11 cellular contexts compared by ENCODE assay signal in the genomic region with DNA sequence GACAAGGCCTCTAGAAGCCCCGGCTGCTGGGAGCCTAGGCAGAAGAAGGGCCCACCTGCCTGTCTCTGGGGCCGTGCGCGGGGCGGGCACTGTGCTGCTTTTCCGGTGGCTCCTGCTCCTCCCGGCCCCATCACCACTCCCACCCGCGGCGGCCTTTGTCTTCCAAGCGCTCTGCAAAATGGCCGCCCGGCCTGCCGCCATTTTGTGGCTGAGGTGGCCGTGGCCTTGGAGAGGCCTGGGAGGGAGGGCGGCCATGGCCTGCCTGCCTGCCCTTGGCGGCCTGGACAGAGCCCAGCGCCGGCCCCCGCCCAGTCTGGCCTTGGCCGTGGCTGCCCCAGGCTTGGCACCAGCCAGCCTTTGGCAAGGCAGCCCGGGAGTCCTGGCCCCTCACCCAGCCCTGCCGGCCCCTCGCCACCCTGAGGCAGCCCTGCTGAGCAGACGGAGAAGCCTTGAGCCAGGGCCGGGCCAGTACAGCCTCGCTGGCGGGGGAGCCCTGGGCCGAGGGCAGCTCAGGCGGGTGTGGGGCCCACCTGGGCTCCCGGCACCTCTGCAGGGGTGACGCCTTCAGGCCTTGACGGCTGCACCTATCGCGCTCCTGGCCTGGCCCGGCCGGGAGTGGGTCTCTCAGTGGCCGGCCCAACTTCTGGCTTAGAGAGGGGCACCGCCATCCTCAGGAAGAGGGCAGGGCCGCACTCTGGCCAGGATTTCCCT. TPM values are rescaled to one million over a fixed set of nuclear protein-coding genes. Genes with fewer than 3 reads are reported as not detected.
DNase-seq lines count a peak whose midpoint lies in the region; ATAC-seq and TF ChIP-seq lines count a peak whose summit lies in the region.
"Had no signal": no experiment of that assay in that cellular context is flagged by ENCODE, and none has a peak within 500 bp of the region (broad histone marks: within the 10 kb centered on the region; RNA-seq: fewer than 3 reads in every experiment).

No MANE protein-coding gene starts in this region.

- intact Hi-C loops in IMR-90 (cut with micrococcal nuclease), result no loop called here
- intact Hi-C loops in left lung (cut with DNase I), result no loop called here
- intact Hi-C loops in spleen (cut with DNase I; ENCODE audit: low total_unique reads), result no loop called here

- H4K5ac ChIP-seq in IMR-90 (ENCODE audit: low read depth, low read length), result no peak overlapping the region

- H2BK120ac ChIP-seq in IMR-90 (ENCODE audit: low read depth, low read length), result no peak overlapping the region

- H3K4me3 Mint-ChIP-seq in immature natural killer cell, result no peak overlapping the region

- CTCF ChIA-PET in IMR-90 (lab: Yijun Ruan, JAX), result no interaction called here

- H3K36me3 ChIP-seq in IMR-90 (ENCODE audit: control insufficient read depth, insufficient read depth, low read length), result peaks cover 68% of the 10 kb centered on the region
- peaks cover 0 to 100% of the 10 kb centered on the region in 2 donors for H3K36me3 ChIP-seq in left lung
- peaks cover 0 to 100% (median 62%) of the 10 kb centered on the region in 6 donors for H3K36me3 ChIP-seq in spleen

- no peak overlapping the region for H3K14ac ChIP-seq in IMR-90 (replicated peaks; ENCODE audit: low read depth, low read length)

- H3K27me3 ChIP-seq in IMR-90 (ENCODE audit: control insufficient read depth, insufficient read depth, low read length) (no peaks in the 10 kb centered on the region), left lung (no peaks in the 10 kb centered on the region), spleen (replicated peaks in 1 of 7) (no peaks in the 10 kb centered on the region)

- in situ Hi-C loops in IMR-90 (cut with MboI; ENCODE audit: low sequenced_read_pairs), result no loop called here

- no TSS peak for BruUV-seq in IMR-90 (replicated peaks; lab: Mats Ljungman, UMichigan)

- peaks cover 5% of the 10 kb centered on the region; the same call in 1 of the 2 replicates for H3K9me1 ChIP-seq in IMR-90 (ENCODE audit: insufficient read depth, low read length)

- POLR2A ChIA-PET in IMR-90 (lab: Charles Lee; ENCODE audit: unreplicated experiment), result no interaction called here

- H3K18ac ChIP-seq in IMR-90 (ENCODE audit: low read depth, low read length), result no peak overlapping the region

- no peak overlapping the region for H2AFZ ChIP-seq in IMR-90 (replicated peaks; ENCODE audit: low read length, poor library complexity)

- H3K9ac ChIP-seq in IMR-90 (ENCODE audit: low read depth, low read length), result no peak overlapping the region

- TF ChIP-seq RAD21 in IMR-90 (IDR thresholded peaks at IDR 0.05; ENCODE audit: low read length), result no peak

- H3K56ac ChIP-seq in IMR-90 (ENCODE audit: extremely low read depth, insufficient read depth, low read length), result no peak overlapping the region

- no peaks in the 10 kb centered on the region for H3K36me3 Mint-ChIP-seq in immature natural killer cell

- TF ChIP-seq CTCF in IMR-90 (conservative IDR thresholded peaks at IDR 0.05; ENCODE audit: low read depth, low read length), result no peak
- no peak for TF ChIP-seq CTCF in left lung (IDR thresholded peaks at IDR 0.05)
- peak in 1 of 11 experiments; percentile 16 for TF ChIP-seq CTCF in spleen (IDR thresholded peaks at IDR 0.05 in 8 of 11, conservative IDR thresholded peaks at IDR 0.05 in 3 of 11)

- no peak for ATAC-seq in IMR-90 (ENCODE audit: low read depth)
- no peak for ATAC-seq in left lung
- no peak for ATAC-seq in GM19324 (IDR thresholded peaks at IDR 0.05; ENCODE audit: low FRiP score, unreplicated experiment)
- ATAC-seq in GM21528 (IDR thresholded peaks at IDR 0.05; ENCODE audit: low FRiP score, unreplicated experiment), result no peak

- H3K4me2 ChIP-seq in IMR-90 (ENCODE audit: low read depth, low read length), result no peak overlapping the region

- no peak overlapping the region for H2BK5ac ChIP-seq in IMR-90 (ENCODE audit: low read depth, low read length, poor library complexity, severe bottlenecking)

- no peak overlapping the region for H4K91ac ChIP-seq in IMR-90 (ENCODE audit: insufficient read depth, low read depth, low read length)

- WGBS in IMR-90 (ENCODE audit: extremely low coverage in 2 of 2, insufficient read length in 1 of 2), 2 experiments, result 91% methylated on average over 12 of the region's 40 CpGs; no CpG with 5 or more reads in 1 of the 2 experiments
- 44 to 86% (median 82%) methylated on average over 13 to 40 of the region's 40 CpGs for WGBS in spleen, 5 donors

- peaks cover 0 to 2% (median 0%) of the 10 kb centered on the region in 3 donors for H3K27me3 Mint-ChIP-seq in immature natural killer cell (ENCODE audit: low read depth in 3 of 3)

- dilution Hi-C loops in IMR-90 (cut with HindIII; ENCODE audit: low sequenced_read_pairs, unreplicated experiment), result no loop called here

- H2AK9ac ChIP-seq in IMR-90 (replicated peaks; ENCODE audit: low read depth, low read length, poor library complexity), result peak overlapping the region; percentile 42

- H3K23ac ChIP-seq in IMR-90 (ENCODE audit: low read depth, low read length), result no peak overlapping the region

- DNase-seq in IMR-90 (no peak), caudate nucleus (lab: John Stamatoyannopoulos, UW) (peak in 41 of 61 donors; percentile 26 to 84 (median 61)), left lung (no peak), spleen (peak; percentile 89), immature natural killer cell (no peak), hepatic stellate cell (ENCODE audit: low spot score) (no peak)
- DNase-seq: activated effector memory CD4-positive, alpha-beta T cell treated with anti-CD3 and anti-CD28 coated beads, Interleukin-2, amount 50 U/mL, for 16 hours; effector memory CD4-positive, alpha-beta T cell; stimulated activated CD4-positive, alpha-beta T cell treated with anti-CD3 and anti-CD28 coated beads, Interleukin-15, amount 100 ng/mL, for 24 hours had no signal

- no peak overlapping the region for H3K4ac ChIP-seq in IMR-90 (ENCODE audit: low read depth, low read length)

- peaks cover 31 to 83% of the 10 kb centered on the region in 2 experiments for H3K79me1 ChIP-seq in IMR-90 (ENCODE audit: low read depth in 1 of 2, low read length in 2 of 2)

- no peak for TF ChIP-seq POLR2A in IMR-90 (IDR thresholded peaks at IDR 0.05; ENCODE audit: low read depth, low read length)
- no peak for TF ChIP-seq POLR2A in spleen (IDR thresholded peaks at IDR 0.05)

- no peak overlapping the region for H3K27ac Mint-ChIP-seq in immature natural killer cell

- H2BK15ac ChIP-seq in IMR-90 (ENCODE audit: low read depth, low read length), result no peak overlapping the region

- no peak overlapping the region for H3K27ac ChIP-seq in IMR-90 (ENCODE audit: insufficient read depth, low read length)
- H3K27ac ChIP-seq in caudate nucleus (ENCODE audit: low read depth, low read length), result peak overlapping the region; percentile 97
- H3K27ac ChIP-seq in left lung, result peak overlapping the region; percentile 72 to 75
- H3K27ac ChIP-seq in spleen, result peak overlapping the region; percentile 48 to 98 (median 81)

- H3K9me3 Mint-ChIP-seq in immature natural killer cell, result no peaks in the 10 kb centered on the region

- H2AK5ac ChIP-seq in IMR-90 (ENCODE audit: low read depth, low read length), result no peak overlapping the region

- H3K4me3 ChIP-seq in IMR-90 (ENCODE audit: insufficient read depth, low read depth, low read length) (no peak overlapping the region), left lung (no peak overlapping the region), spleen (peak overlapping the region in 1 of 8 donors; percentile 24)

- H4K20me1 ChIP-seq in IMR-90 (ENCODE audit: insufficient read depth, low read length), result peaks cover 39% of the 10 kb centered on the region

- peaks cover 0 to 1% of the 10 kb centered on the region in 2 donors for H3K4me1 Mint-ChIP-seq in immature natural killer cell

- peaks cover 31% of the 10 kb centered on the region for H3K4me1 ChIP-seq in IMR-90 (ENCODE audit: control insufficient read depth, insufficient read depth, low read length)
- H3K4me1 ChIP-seq in left lung, result peaks cover 49 to 76% of the 10 kb centered on the region in 2 donors
- peaks cover 37 to 99% (median 83%) of the 10 kb centered on the region in 6 donors for H3K4me1 ChIP-seq in spleen

- H3K9me3 ChIP-seq in IMR-90 (ENCODE audit: control insufficient read depth, insufficient read depth, low read length) (no peaks in the 10 kb centered on the region), left lung (no peaks in the 10 kb centered on the region), spleen (no peaks in the 10 kb centered on the region)

- no peak overlapping the region for H2BK20ac ChIP-seq in IMR-90 (ENCODE audit: low read depth, low read length)

- no peak overlapping the region for H4K8ac ChIP-seq in IMR-90 (ENCODE audit: low read depth in 2 of 2, low read length in 2 of 2)

TF ChIP-seq in IMR-90, 13 proteins besides CTCF, POLR2A, EP300 and RAD21:
- no peak for TF ChIP-seq CEBPB (IDR thresholded peaks at IDR 0.05; ENCODE audit: low read depth, low read length)
- no peak for TF ChIP-seq FOS (IDR thresholded peaks at IDR 0.05; ENCODE audit: low read depth, low read length)

RNA-seq across cellular contexts. Expression of a gene that starts 46.0 kb away (rescaled TPM):
- total RNA-seq in IMR-90 (2012; rRNA removed), result 6.1 and 7.0 TPM in 2 replicates
- 3.1 and 3.3 TPM in 2 replicates for polyA plus RNA-seq in IMR-90 (2012; rRNA removed)
- polyA plus RNA-seq in IMR-90 (2012; cell fraction: cytosol; rRNA removed), result 3.2 and 3.3 TPM in 2 replicates
- 3.0 and 5.9 TPM in 2 replicates for polyA plus RNA-seq in IMR-90 (2012; cell fraction: nucleus; rRNA removed; ENCODE audit: low replicate concordance)
- total RNA-seq in left lung, result 10 to 100 TPM; 19.4 to 22.3 TPM
- total RNA-seq in spleen, result 10 to 100 TPM; 21.2 to 40.9 (median 24.8) TPM
- 1 to 10 TPM; 2.0 to 5.8 (median 2.4) TPM for polyA plus RNA-seq in spleen
- polyA plus RNA-seq in immature natural killer cell, result 1 to 10 TPM; 3.4 to 8.0 (median 6.1) TPM

Comparison
In these comparisons a context has a peak if more than half of its experiments do, and no peak if none do; other contexts are left out.
1. DNase-seq: peak in caudate nucleus (41 of 61) and spleen (single experiment); none in IMR-90 (single experiment), left lung (0 of 2), immature natural killer cell (0 of 3) and hepatic stellate cell (single experiment).